In genomic region chr5:43236633-43237355, GRCh38 we compare ENCODE assay signal across 1 cellular context.
TF ChIP-seq lines count a peak whose summit lies in the region.

No MANE protein-coding gene starts in this region.

TF ChIP-seq in GM23338, 12 proteins besides CTCF, POLR2A, EP300 and RAD21 (continued from another document):
- no peak for TF ChIP-seq REST (IDR thresholded peaks at IDR 0.05; ENCODE audit: unreplicated experiment)
- TF ChIP-seq CREB1 (CRISPR knock-in tag; IDR thresholded peaks at IDR 0.05; ENCODE audit: low read depth): no peak
- TF ChIP-seq ETS1 (IDR thresholded peaks at IDR 0.05): no peak
- no peak for TF ChIP-seq NANOG (IDR thresholded peaks at IDR 0.05; ENCODE audit: borderline replicate concordance)
- TF ChIP-seq POLR2AphosphoS5 (IDR thresholded peaks at IDR 0.05; ENCODE audit: low read depth): no peak
- TF ChIP-seq EZH2 (IDR thresholded peaks at IDR 0.05; ENCODE audit: low read depth, unreplicated experiment): no peak
- TF ChIP-seq ZNF462 (CRISPR knock-in tag; IDR thresholded peaks at IDR 0.05): no peak
- no peak for TF ChIP-seq JUNB (IDR thresholded peaks at IDR 0.05; ENCODE audit: unreplicated experiment)
- TF ChIP-seq EZH2phosphoT487 (IDR thresholded peaks at IDR 0.05; ENCODE audit: unreplicated experiment): no peak
- no peak for TF ChIP-seq ZNF114 (CRISPR knock-in tag; IDR thresholded peaks at IDR 0.05)
TF ChIP-seq in GM23338: peak in this region for 0.
